Comparison of ENCODE assay signal across 8 cellular contexts in genomic region chr18:58863539-58864145, GRCh38. TPM values are rescaled to one million over a fixed set of nuclear protein-coding genes. Genes with fewer than 3 reads are reported as not detected.
DNase-seq lines count a peak whose midpoint lies in the region; ATAC-seq, FAIRE-seq and TF ChIP-seq lines count a peak whose summit lies in the region.

No MANE protein-coding gene starts in this region.

- 11 to 34% methylated on average over 72 of the region's 72 CpGs for WGBS in sigmoid colon, 2 donors

- H3K4me3 ChIP-seq in BE2C (ENCODE audit: low read depth, low read length): peak overlapping the region; percentile 58
- H3K4me3 ChIP-seq in OCI-LY7 (ENCODE audit: low read depth, low read length, poor library complexity, severe bottlenecking): peak overlapping the region; percentile 66
- H3K4me3 ChIP-seq in astrocyte (ENCODE audit: insufficient read depth, low read depth, low read length): peak overlapping the region; percentile 24
- peak overlapping the region; percentile 34 to 66 (median 51) for H3K4me3 ChIP-seq in sigmoid colon

- H3K9me3 ChIP-seq in BE2C: no peaks in the 10 kb centered on the region
- no peaks in the 10 kb centered on the region for H3K9me3 ChIP-seq in OCI-LY7 (ENCODE audit: low read length)
- no peaks in the 10 kb centered on the region for H3K9me3 ChIP-seq in astrocyte (ENCODE audit: insufficient read depth, low read depth, low read length)
- no peaks in the 10 kb centered on the region for H3K9me3 ChIP-seq in sigmoid colon

- peak overlapping the region; percentile 82 for H3K9ac ChIP-seq in astrocyte (ENCODE audit: low read length)

- no peak for TF ChIP-seq POLR2A in sigmoid colon (IDR thresholded peaks at IDR 0.05)

- ATAC-seq in HG03442 (IDR thresholded peaks at IDR 0.05; ENCODE audit: unreplicated experiment) (no peak), GM21576 (IDR thresholded peaks at IDR 0.05; ENCODE audit: unreplicated experiment) (no peak)

- FAIRE-seq in astrocyte (lab: Jason Lieb, UNC): no peak

- peaks cover 2% of the 10 kb centered on the region for H3K9me3 Mint-ChIP-seq in astrocyte (ENCODE audit: unreplicated experiment)

- no peaks in the 10 kb centered on the region for H3K9me2 ChIP-seq in OCI-LY7 (ENCODE audit: insufficient read depth, low read length)

- peak; percentile 60 for DNase-seq in BE2C
- peak; percentile 56 for DNase-seq in GM19240 (ENCODE audit: insufficient read length, low spot score)
- DNase-seq in OCI-LY7 (ENCODE audit: low spot score): peak; percentile 33
- DNase-seq in astrocyte (ENCODE audit: low read depth): no peak
- peak in 42 of 51 donors; percentile 6 to 76 (median 50) for DNase-seq in hypothalamus (lab: John Stamatoyannopoulos, UW)
- DNase-seq in sigmoid colon: peak; percentile 74

- CTCF ChIA-PET in OCI-LY7 (lab: Charles Lee; ENCODE audit: unreplicated experiment): no interaction called here

- no peaks in the 10 kb centered on the region for H3K27me3 ChIP-seq in BE2C
- no peaks in the 10 kb centered on the region for H3K27me3 ChIP-seq in astrocyte (ENCODE audit: insufficient read depth, low read length)
- H3K27me3 ChIP-seq in sigmoid colon: no peaks in the 10 kb centered on the region

- H4K20me1 ChIP-seq in OCI-LY7 (ENCODE audit: insufficient read depth, low read length) (no peaks in the 10 kb centered on the region), astrocyte (ENCODE audit: insufficient read depth, low read length) (peaks cover 5% of the 10 kb centered on the region)

- peaks cover 12% of the 10 kb centered on the region for H3K36me3 Mint-ChIP-seq in astrocyte (ENCODE audit: low read depth, unreplicated experiment)

- H3K4me3 Mint-ChIP-seq in astrocyte (ENCODE audit: unreplicated experiment): peak overlapping the region; percentile 81

- H3K4me1 ChIP-seq in BE2C (no peaks in the 10 kb centered on the region; the same call in none of the 2 replicates), OCI-LY7 (ENCODE audit: insufficient read depth, low read length, poor library complexity, severe bottlenecking) (peaks cover 31% of the 10 kb centered on the region), astrocyte (ENCODE audit: insufficient read depth, low read length) (peaks cover 63% of the 10 kb centered on the region), sigmoid colon (peaks cover 0 to 88% (median 83%) of the 10 kb centered on the region in 4 donors)

- H3K4me1 Mint-ChIP-seq in astrocyte (ENCODE audit: low read depth, unreplicated experiment): peaks cover 68% of the 10 kb centered on the region

- intact Hi-C loops in OCI-LY7 (cut with micrococcal nuclease; ENCODE audit: unreplicated experiment) (loop anchor here (10.0 kb wide), 1 partner anchor 79 kb away; no protein-coding TSS in a partner anchor), sigmoid colon (cut with DNase I) (loop anchor here (5.0 kb wide), 3 partner anchors 49 to 199 kb away; no protein-coding TSS in a partner anchor)

- POLR2A ChIA-PET in OCI-LY7 (lab: Charles Lee): no interaction called here

- no peak for TF ChIP-seq EP300 in sigmoid colon (IDR thresholded peaks at IDR 0.05)

- peak overlapping the region; percentile 54 for H2AFZ ChIP-seq in OCI-LY7 (ENCODE audit: low read length)
- no peak overlapping the region for H2AFZ ChIP-seq in astrocyte (ENCODE audit: low read depth, low read length)

- H3K79me2 ChIP-seq in OCI-LY7 (ENCODE audit: insufficient read depth, low read depth, low read length) (peaks cover 4% of the 10 kb centered on the region; the same call in 1 of the 2 replicates), astrocyte (ENCODE audit: insufficient read depth, low read length) (peaks cover 62% of the 10 kb centered on the region)

- H3K36me3 ChIP-seq in BE2C (peaks cover 23% of the 10 kb centered on the region), OCI-LY7 (ENCODE audit: insufficient read depth, low read length) (peaks cover 15% of the 10 kb centered on the region), astrocyte (ENCODE audit: insufficient read depth, low read length) (peaks cover 10% of the 10 kb centered on the region), sigmoid colon (peaks cover 0 to 11% (median 6%) of the 10 kb centered on the region in 4 donors)

- H3K4me2 ChIP-seq in OCI-LY7 (ENCODE audit: low read length): peak overlapping the region; percentile 78
- peak overlapping the region; percentile 82 for H3K4me2 ChIP-seq in astrocyte (ENCODE audit: low read length)

- BruUV-seq in OCI-LY7 (replicated peaks; lab: Mats Ljungman, UMichigan): no TSS peak

- H3K27me3 Mint-ChIP-seq in astrocyte (ENCODE audit: low read depth, unreplicated experiment): no peaks in the 10 kb centered on the region

- peak overlapping the region; percentile 58 for H3K27ac Mint-ChIP-seq in astrocyte (ENCODE audit: unreplicated experiment)

- H3K27ac ChIP-seq in OCI-LY7 (ENCODE audit: low read depth, low read length, poor library complexity, severe bottlenecking): no peak overlapping the region
- peak overlapping the region; percentile 84 for H3K27ac ChIP-seq in astrocyte (ENCODE audit: low read depth, low read length)
- peak overlapping the region; percentile 87 to 96 (median 92) for H3K27ac ChIP-seq in sigmoid colon

- TF ChIP-seq CTCF in BE2C (IDR thresholded peaks at IDR 0.05; ENCODE audit: low read depth, low read length): no peak
- no peak for TF ChIP-seq CTCF in OCI-LY7 (conservative IDR thresholded peaks at IDR 0.05; ENCODE audit: low read length)
- no peak for TF ChIP-seq CTCF in astrocyte (IDR thresholded peaks at IDR 0.05; ENCODE audit: insufficient read depth, low read depth, low read length)
- no peak for TF ChIP-seq CTCF in sigmoid colon (IDR thresholded peaks at IDR 0.05)

RNA-seq across cellular contexts. Expression of gene ZNF532, which starts 1.0 kb away (rescaled TPM):
- 64.5 TPM for polyA plus RNA-seq in BE2C (2012; ENCODE audit: insufficient read depth, insufficient read length, low read depth)
- 10.4 and 21.3 TPM in 2 replicates for total RNA-seq in OCI-LY7 (2014; rRNA removed; shearing (Covaris generic))
- total RNA-seq in OCI-LY7 (2022) (18.7 and 25.1 TPM in 2 replicates), astrocyte (128 and 135 TPM in 2 replicates), sigmoid colon (100 to 1,000 TPM in 1 of 4 donors, 10 to 100 TPM in 3; 71.0 to 104 (median 78.8) TPM)
- polyA plus RNA-seq in sigmoid colon: 10 to 100 TPM in 1 of 3 donors, 1 to 10 TPM in 2; 1.4 to 10.1 (median 3.6) TPM
